ENCODE assay signal across 1 cellular context in the genomic region with DNA sequence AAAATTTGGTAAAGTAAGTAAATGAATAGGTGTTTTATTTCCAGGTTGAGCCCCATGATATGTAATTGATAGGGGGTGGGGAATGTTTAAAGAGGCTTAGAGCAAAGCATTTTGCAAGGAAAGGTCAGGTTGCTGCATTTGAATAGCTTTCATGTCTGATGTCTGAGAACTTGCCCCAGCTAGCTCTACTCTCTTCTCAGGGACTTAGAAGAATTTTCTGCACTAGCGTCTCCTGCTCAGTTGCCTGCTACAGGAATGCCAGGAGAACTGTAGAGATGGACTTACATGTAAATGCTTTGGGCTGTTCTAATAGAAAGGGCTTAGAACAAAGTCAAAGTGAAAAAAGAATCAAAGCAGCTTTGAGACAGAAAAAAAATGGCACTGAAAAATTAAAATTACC.
TF ChIP-seq lines count a peak whose summit lies in the region.

No MANE protein-coding gene starts in this region.

TF ChIP-seq in GM23338, 12 proteins besides CTCF, POLR2A, EP300 and RAD21 (continued from another document):
- TF ChIP-seq, protein P1, sequence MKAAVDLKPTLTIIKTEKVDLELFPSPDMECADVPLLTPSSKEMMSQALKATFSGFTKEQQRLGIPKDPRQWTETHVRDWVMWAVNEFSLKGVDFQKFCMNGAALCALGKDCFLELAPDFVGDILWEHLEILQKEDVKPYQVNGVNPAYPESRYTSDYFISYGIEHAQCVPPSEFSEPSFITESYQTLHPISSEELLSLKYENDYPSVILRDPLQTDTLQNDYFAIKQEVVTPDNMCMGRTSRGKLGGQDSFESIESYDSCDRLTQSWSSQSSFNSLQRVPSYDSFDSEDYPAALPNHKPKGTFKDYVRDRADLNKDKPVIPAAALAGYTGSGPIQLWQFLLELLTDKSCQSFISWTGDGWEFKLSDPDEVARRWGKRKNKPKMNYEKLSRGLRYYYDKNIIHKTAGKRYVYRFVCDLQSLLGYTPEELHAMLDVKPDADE (IDR thresholded peaks at IDR 0.05): no peak
- TF ChIP-seq, protein P2, sequence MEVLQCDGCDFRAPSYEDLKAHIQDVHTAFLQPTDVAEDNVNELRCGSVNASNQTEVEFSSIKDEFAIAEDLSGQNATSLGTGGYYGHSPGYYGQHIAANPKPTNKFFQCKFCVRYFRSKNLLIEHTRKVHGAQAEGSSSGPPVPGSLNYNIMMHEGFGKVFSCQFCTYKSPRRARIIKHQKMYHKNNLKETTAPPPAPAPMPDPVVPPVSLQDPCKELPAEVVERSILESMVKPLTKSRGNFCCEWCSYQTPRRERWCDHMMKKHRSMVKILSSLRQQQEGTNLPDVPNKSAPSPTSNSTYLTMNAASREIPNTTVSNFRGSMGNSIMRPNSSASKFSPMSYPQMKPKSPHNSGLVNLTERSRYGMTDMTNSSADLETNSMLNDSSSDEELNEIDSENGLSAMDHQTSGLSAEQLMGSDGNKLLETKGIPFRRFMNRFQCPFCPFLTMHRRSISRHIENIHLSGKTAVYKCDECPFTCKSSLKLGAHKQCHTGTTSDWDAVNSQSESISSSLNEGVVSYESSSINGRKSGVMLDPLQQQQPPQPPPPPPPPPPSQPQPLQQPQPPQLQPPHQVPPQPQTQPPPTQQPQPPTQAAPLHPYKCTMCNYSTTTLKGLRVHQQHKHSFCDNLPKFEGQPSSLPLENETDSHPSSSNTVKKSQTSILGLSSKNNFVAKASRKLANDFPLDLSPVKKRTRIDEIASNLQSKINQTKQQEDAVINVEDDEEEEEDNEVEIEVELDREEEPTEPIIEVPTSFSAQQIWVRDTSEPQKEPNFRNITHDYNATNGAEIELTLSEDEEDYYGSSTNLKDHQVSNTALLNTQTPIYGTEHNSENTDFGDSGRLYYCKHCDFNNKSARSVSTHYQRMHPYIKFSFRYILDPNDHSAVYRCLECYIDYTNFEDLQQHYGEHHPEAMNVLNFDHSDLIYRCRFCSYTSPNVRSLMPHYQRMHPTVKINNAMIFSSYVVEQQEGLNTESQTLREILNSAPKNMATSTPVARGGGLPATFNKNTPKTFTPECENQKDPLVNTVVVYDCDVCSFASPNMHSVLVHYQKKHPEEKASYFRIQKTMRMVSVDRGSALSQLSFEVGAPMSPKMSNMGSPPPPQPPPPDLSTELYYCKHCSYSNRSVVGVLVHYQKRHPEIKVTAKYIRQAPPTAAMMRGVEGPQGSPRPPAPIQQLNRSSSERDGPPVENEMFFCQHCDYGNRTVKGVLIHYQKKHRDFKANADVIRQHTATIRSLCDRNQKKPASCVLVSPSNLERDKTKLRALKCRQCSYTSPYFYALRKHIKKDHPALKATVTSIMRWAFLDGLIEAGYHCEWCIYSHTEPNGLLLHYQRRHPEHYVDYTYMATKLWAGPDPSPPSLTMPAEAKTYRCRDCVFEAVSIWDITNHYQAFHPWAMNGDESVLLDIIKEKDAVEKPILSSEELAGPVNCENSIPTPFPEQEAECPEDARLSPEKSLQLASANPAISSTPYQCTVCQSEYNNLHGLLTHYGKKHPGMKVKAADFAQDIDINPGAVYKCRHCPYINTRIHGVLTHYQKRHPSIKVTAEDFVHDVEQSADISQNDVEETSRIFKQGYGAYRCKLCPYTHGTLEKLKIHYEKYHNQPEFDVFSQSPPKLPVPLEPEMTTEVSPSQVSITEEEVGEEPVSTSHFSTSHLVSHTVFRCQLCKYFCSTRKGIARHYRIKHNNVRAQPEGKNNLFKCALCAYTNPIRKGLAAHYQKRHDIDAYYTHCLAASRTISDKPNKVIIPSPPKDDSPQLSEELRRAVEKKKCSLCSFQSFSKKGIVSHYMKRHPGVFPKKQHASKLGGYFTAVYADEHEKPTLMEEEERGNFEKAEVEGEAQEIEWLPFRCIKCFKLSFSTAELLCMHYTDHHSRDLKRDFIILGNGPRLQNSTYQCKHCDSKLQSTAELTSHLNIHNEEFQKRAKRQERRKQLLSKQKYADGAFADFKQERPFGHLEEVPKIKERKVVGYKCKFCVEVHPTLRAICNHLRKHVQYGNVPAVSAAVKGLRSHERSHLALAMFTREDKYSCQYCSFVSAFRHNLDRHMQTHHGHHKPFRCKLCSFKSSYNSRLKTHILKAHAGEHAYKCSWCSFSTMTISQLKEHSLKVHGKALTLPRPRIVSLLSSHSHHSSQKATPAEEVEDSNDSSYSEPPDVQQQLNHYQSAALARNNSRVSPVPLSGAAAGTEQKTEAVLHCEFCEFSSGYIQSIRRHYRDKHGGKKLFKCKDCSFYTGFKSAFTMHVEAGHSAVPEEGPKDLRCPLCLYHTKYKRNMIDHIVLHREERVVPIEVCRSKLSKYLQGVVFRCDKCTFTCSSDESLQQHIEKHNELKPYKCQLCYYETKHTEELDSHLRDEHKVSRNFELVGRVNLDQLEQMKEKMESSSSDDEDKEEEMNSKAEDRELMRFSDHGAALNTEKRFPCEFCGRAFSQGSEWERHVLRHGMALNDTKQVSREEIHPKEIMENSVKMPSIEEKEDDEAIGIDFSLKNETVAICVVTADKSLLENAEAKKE (CRISPR knock-in tag; IDR thresholded peaks at IDR 0.05): peak; percentile 67; the same call in 1 of the 2 replicates
- TF ChIP-seq CREB1 (CRISPR knock-in tag; IDR thresholded peaks at IDR 0.05; ENCODE audit: low read depth) (no peak), ZNF114 (CRISPR knock-in tag; IDR thresholded peaks at IDR 0.05) (no peak)
